In the genomic region with DNA sequence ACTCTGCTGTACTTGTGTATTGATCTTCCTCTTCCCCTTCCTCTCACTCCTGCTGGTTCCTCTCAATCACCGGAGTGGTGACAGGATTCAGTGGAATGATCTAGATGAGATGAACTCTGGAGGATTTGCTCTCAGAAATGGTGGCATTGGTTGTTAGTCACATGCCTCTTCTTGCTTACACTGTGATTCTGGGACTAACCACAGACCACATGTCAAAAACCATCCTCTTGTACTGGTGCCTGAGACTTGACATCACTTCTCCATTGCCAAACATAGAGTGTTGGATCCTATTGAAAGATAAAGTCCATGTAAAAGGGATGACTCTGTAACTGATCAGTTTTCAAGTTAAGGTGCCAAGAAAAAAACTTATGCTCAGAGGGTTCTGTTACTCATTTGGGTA, we compare ENCODE assay signal across 18 cellular contexts.
A peak's percentile ranks its signal among the peaks of the same experiment; 100 is the strongest.
DNase-seq lines count a peak whose midpoint lies in the region; ATAC-seq, FAIRE-seq and TF ChIP-seq lines count a peak whose summit lies in the region.
"Had no signal": no experiment of that assay in that cellular context is flagged by ENCODE, and none has a peak within 500 bp of the region (broad histone marks: within the 10 kb centered on the region; RNA-seq: fewer than 3 reads in every experiment).

No MANE protein-coding gene starts in this region.

- no peak for TF ChIP-seq RAD21 in H1 (IDR thresholded peaks at IDR 0.05 in 1 of 2, conservative IDR thresholded peaks at IDR 0.05 in 1 of 2; ENCODE audit: low read depth in 2 of 2, low read length in 2 of 2)

- no peaks in the 10 kb centered on the region for H3K27me3 ChIP-seq in H1 (replicated peaks in 1 of 4; ENCODE audit: control insufficient read depth in 3 of 4, extremely low read depth in 1 of 4, insufficient read depth in 3 of 4, low read length in 3 of 4)
- H3K27me3 ChIP-seq: BLaER1 treated with 17β-estradiol and CSF1 and Interleukin-3, amounts not matched to agents 10 nM and 100 nM; SJSA1 had no signal

- no peaks in the 10 kb centered on the region for H3K9me3 ChIP-seq in H1 (ENCODE audit: insufficient read depth in 2 of 2, low read depth in 1 of 2, low read length in 1 of 2)
- H3K9me3 ChIP-seq: A549; BLaER1 treated with 17β-estradiol and CSF1 and Interleukin-3, amounts not matched to agents 10 nM and 100 nM; SJSA1 had no signal

- H2BK20ac ChIP-seq in H1 (ENCODE audit: low read length) = no peak overlapping the region

- TF ChIP-seq CTCF in H1 (IDR thresholded peaks at IDR 0.05; ENCODE audit: control extremely low read depth in 1 of 3, insufficient read depth in 1 of 3, low read depth in 1 of 3, low read length in 3 of 3) = no peak

- H3K4me1 ChIP-seq in H1 (replicated peaks in 1 of 4; ENCODE audit: control insufficient read depth in 3 of 4, insufficient read depth in 4 of 4, low read length in 3 of 4) = peaks cover 0 to 1% (median 0%) of the 10 kb centered on the region in 4 experiments; a peak in 1 of 7 replicates
- H3K4me1 ChIP-seq: A549, SJSA1 had no signal

- H3K4me2 ChIP-seq in H1 (ENCODE audit: insufficient read depth in 1 of 2, low read depth in 2 of 2, low read length in 2 of 2) = no peak overlapping the region
- H3K4me2 ChIP-seq: A549, PC-9 had no signal

- H2AFZ ChIP-seq in H1 (ENCODE audit: low read length) = 0 out of 2 replicates have a peak overlapping the region, but pooled peaks have one; percentile 8
- H2AFZ ChIP-seq: PC-9 had no signal

- peaks cover 8% of the 10 kb centered on the region for H3K27me3 Mint-ChIP-seq in activated T-cell treated with anti-CD3 and anti-CD28 coated beads, Interleukin-2, amount 50 U/mL, for 4 hours (ENCODE audit: low read depth)
- peaks cover 32% of the 10 kb centered on the region for H3K27me3 Mint-ChIP-seq in stimulated activated naive CD8-positive, alpha-beta T cell treated with anti-CD3 and anti-CD28 coated beads, Interleukin-15, Interleukin-2, amounts not matched to agents 100 ng/mL and 50 ng/mL, for 24 hours

- no peak overlapping the region for H3K14ac ChIP-seq in H1 (ENCODE audit: insufficient read length)

- TF ChIP-seq POLR2A in H1 (IDR thresholded peaks at IDR 0.05; ENCODE audit: control extremely low read depth in 1 of 2, low read depth in 2 of 2, low read length in 2 of 2) (no peak), erythroblast (IDR thresholded peaks at IDR 0.05; ENCODE audit: low read length) (no peak)

- no peak overlapping the region for H3K23ac ChIP-seq in H1 (ENCODE audit: insufficient read length)

- no peaks in the 10 kb centered on the region for H4K20me1 ChIP-seq in H1 (replicated peaks in 1 of 2; ENCODE audit: control insufficient read depth in 1 of 2, insufficient read depth in 2 of 2, low read length in 2 of 2)
- H4K20me1 ChIP-seq: BLaER1 treated with 17β-estradiol and CSF1 and Interleukin-3, amounts not matched to agents 10 nM and 100 nM had no signal

- no peak overlapping the region for H3K4me3 Mint-ChIP-seq in activated T-cell treated with anti-CD3 and anti-CD28 coated beads, Interleukin-2, amount 50 U/mL, for 4 hours
- H3K4me3 Mint-ChIP-seq in stimulated activated naive CD8-positive, alpha-beta T cell treated with anti-CD3 and anti-CD28 coated beads, Interleukin-15, Interleukin-2, amounts not matched to agents 100 ng/mL and 50 ng/mL, for 24 hours = no peak overlapping the region

- no peak for DNase-seq in activated T-cell treated with anti-CD3 and anti-CD28 coated beads, Interleukin-2, amount 50 U/mL, for 4 hours
- DNase-seq in activated T-cell treated with anti-CD3 and anti-CD28 coated beads, Interleukin-2, amount 50 U/mL, for 48 hours = no peak
- peak; percentile 22 for DNase-seq in LHCN-M2 (ENCODE audit: low read depth)
- no peak for DNase-seq in H1 (ENCODE audit: low read depth in 1 of 2, low spot score in 2 of 2)
- no peak for DNase-seq in NCI-H345 (lab: John Stamatoyannopoulos, UW)
- no peak for DNase-seq in erythroblast (lab: John Stamatoyannopoulos, UW)
- DNase-seq: GDM1, NCI-H1436 treated with DMSO at 0.1 percent for 48 hours, NCI-H2029 treated with DMSO at 0.1 percent for 48 hours, NCI-H2171 treated with DMSO at 0.1 percent for 48 hours, NCI-H748 treated with DMSO at 0.1 percent for 48 hours, PC-9 had no signal

- peaks cover 5% of the 10 kb centered on the region for H3K4me1 Mint-ChIP-seq in activated T-cell treated with anti-CD3 and anti-CD28 coated beads, Interleukin-2, amount 50 U/mL, for 4 hours (ENCODE audit: low read depth)
- H3K4me1 Mint-ChIP-seq in stimulated activated naive CD8-positive, alpha-beta T cell treated with anti-CD3 and anti-CD28 coated beads, Interleukin-15, Interleukin-2, amounts not matched to agents 100 ng/mL and 50 ng/mL, for 24 hours (ENCODE audit: low read depth) = peaks cover 41% of the 10 kb centered on the region

- no peak overlapping the region for H2BK15ac ChIP-seq in H1 (ENCODE audit: low read length)

- H2BK12ac ChIP-seq in H1 (ENCODE audit: low read depth, low read length) = no peak overlapping the region

- no peaks in the 10 kb centered on the region for H3K36me3 ChIP-seq in H1 (ENCODE audit: control insufficient read depth in 2 of 4, insufficient read depth in 4 of 4, low read length in 3 of 4)
- H3K36me3 ChIP-seq: BLaER1 treated with 17β-estradiol and CSF1 and Interleukin-3, amounts not matched to agents 10 nM and 100 nM; SJSA1 had no signal

- H3K23me2 ChIP-seq in H1 (ENCODE audit: low read depth, low read length) = no peaks in the 10 kb centered on the region

- WGBS in H1 (ENCODE audit: extremely low coverage in 1 of 2, insufficient coverage in 1 of 2, insufficient read length in 1 of 2, insufficient replicate concordance in 2 of 2, low coverage in 1 of 2, low lambda C conversion rate in 2 of 2, missing lambda C conversion rate in 1 of 2), 2 experiments = 100% methylated on average over 1 of the region's 1 CpG; no CpG with 5 or more reads in 1 of the 2 experiments

- H2BK5ac ChIP-seq in H1 (ENCODE audit: low read depth, low read length) = no peak overlapping the region

- no peaks in the 10 kb centered on the region for H3K79me2 ChIP-seq in H1 (ENCODE audit: control insufficient read depth in 1 of 2, insufficient read depth in 2 of 2, low read length in 2 of 2)

- no peak overlapping the region for H4K5ac ChIP-seq in H1 (ENCODE audit: insufficient read length, low read depth, low read length)

- no peaks in the 10 kb centered on the region for H3K79me1 ChIP-seq in H1 (ENCODE audit: low read depth, low read length)

- POLR2A ChIA-PET in H1 (lab: Charles Lee; ENCODE audit: partially characterized antibody) = no interaction called here

- no peak overlapping the region for H4K91ac ChIP-seq in H1 (replicated peaks; ENCODE audit: insufficient read length, low read length)

- no peak for FAIRE-seq in H1 (lab: Jason Lieb, UNC)
- FAIRE-seq: A549 had no signal

- H2AK5ac ChIP-seq in H1 (ENCODE audit: low read depth, low read length) = no peak overlapping the region

- ATAC-seq in activated T-cell treated with anti-CD3 and anti-CD28 coated beads, Interleukin-2, amount 50 U/mL, for 4 hours = peak; percentile 53 to 57
- no peak for ATAC-seq in GM21529 (IDR thresholded peaks at IDR 0.05; ENCODE audit: unreplicated experiment)
- ATAC-seq: A549, HCT116 had no signal

- H3K18ac ChIP-seq in H1 (ENCODE audit: extremely low read depth, low read length) = no peak overlapping the region

- no peak overlapping the region for H3K4me3 ChIP-seq in H1 (ENCODE audit: extremely low read depth in 1 of 4, insufficient read depth in 2 of 4, low read depth in 3 of 4, low read length in 4 of 4)
- H3K4me3 ChIP-seq: A549; BLaER1 treated with 17β-estradiol and CSF1 and Interleukin-3, amounts not matched to agents 10 nM and 100 nM; PC-9; SJSA1 had no signal

- no peak overlapping the region for H3K56ac ChIP-seq in H1 (replicated peaks; ENCODE audit: insufficient read length, low read depth, low read length)

- H3K27ac ChIP-seq in H1 (ENCODE audit: low read depth, low read length) = no peak overlapping the region
- H3K27ac ChIP-seq: A549; BLaER1 treated with 17β-estradiol and CSF1 and Interleukin-3, amounts not matched to agents 10 nM and 100 nM; PC-9; SJSA1 had no signal

- no peaks in the 10 kb centered on the region for H3K36me3 Mint-ChIP-seq in activated T-cell treated with anti-CD3 and anti-CD28 coated beads, Interleukin-2, amount 50 U/mL, for 4 hours (ENCODE audit: insufficient read depth)
- no peaks in the 10 kb centered on the region for H3K36me3 Mint-ChIP-seq in stimulated activated naive CD8-positive, alpha-beta T cell treated with anti-CD3 and anti-CD28 coated beads, Interleukin-15, Interleukin-2, amounts not matched to agents 100 ng/mL and 50 ng/mL, for 24 hours (ENCODE audit: low read depth)

- H3K9ac ChIP-seq in H1 (replicated peaks in 1 of 4; ENCODE audit: extremely low read depth in 1 of 4, low read depth in 3 of 4, low read length in 3 of 4) = no peak overlapping the region; a peak in 1 of 7 replicates
- H3K9ac ChIP-seq: BLaER1 treated with 17β-estradiol and CSF1 and Interleukin-3, amounts not matched to agents 10 nM and 100 nM had no signal

- no peak overlapping the region for H3K4ac ChIP-seq in H1 (replicated peaks; ENCODE audit: insufficient read length, low read depth, low read length)

- no peaks in the 10 kb centered on the region for H3K9me3 Mint-ChIP-seq in activated T-cell treated with anti-CD3 and anti-CD28 coated beads, Interleukin-2, amount 50 U/mL, for 4 hours
- H3K9me3 Mint-ChIP-seq in stimulated activated naive CD8-positive, alpha-beta T cell treated with anti-CD3 and anti-CD28 coated beads, Interleukin-15, Interleukin-2, amounts not matched to agents 100 ng/mL and 50 ng/mL, for 24 hours = peaks cover 7% of the 10 kb centered on the region

- CTCF ChIA-PET in H1 (lab: Charles Lee; ENCODE audit: partially characterized antibody) = interaction anchor here (0.9 to 1.0 kb wide), 2 partner anchors 10 to 301 kb away, joined by 3 read pairs; no protein-coding TSS in a partner anchor

- peak overlapping the region; percentile 81 for H3K27ac Mint-ChIP-seq in stimulated activated naive CD8-positive, alpha-beta T cell treated with anti-CD3 and anti-CD28 coated beads, Interleukin-15, Interleukin-2, amounts not matched to agents 100 ng/mL and 50 ng/mL, for 24 hours

- no peak overlapping the region for H4K8ac ChIP-seq in H1 (ENCODE audit: extremely low read depth, insufficient read depth, low read length)

- no peak overlapping the region for H2BK120ac ChIP-seq in H1 (replicated peaks; ENCODE audit: low read depth, low read length)

- no peak for TF ChIP-seq EP300 in H1 (IDR thresholded peaks at IDR 0.05; ENCODE audit: borderline replicate concordance in 1 of 2, low read depth in 2 of 2, low read length in 2 of 2)

TF ChIP-seq in H1, 55 proteins besides CTCF, POLR2A, EP300 and RAD21 (continues in another document):
- no peak for TF ChIP-seq SIRT6 (IDR thresholded peaks at IDR 0.05; ENCODE audit: low read length)
- TF ChIP-seq, protein P1, sequence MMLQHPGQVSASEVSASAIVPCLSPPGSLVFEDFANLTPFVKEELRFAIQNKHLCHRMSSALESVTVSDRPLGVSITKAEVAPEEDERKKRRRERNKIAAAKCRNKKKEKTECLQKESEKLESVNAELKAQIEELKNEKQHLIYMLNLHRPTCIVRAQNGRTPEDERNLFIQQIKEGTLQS (IDR thresholded peaks at IDR 0.05; ENCODE audit: insufficient read depth, low read depth, low read length) = no peak
- TF ChIP-seq TCF12 (IDR thresholded peaks at IDR 0.05; ENCODE audit: low read depth, low read length) = no peak
- TF ChIP-seq TEAD4 (IDR thresholded peaks at IDR 0.05; ENCODE audit: low read depth, low read length) = no peak
- TF ChIP-seq CHD1 (IDR thresholded peaks at IDR 0.05; ENCODE audit: low read depth, low read length) = no peak
- TF ChIP-seq BACH1 (IDR thresholded peaks at IDR 0.05; ENCODE audit: low read length) = no peak
